In the genomic region with DNA sequence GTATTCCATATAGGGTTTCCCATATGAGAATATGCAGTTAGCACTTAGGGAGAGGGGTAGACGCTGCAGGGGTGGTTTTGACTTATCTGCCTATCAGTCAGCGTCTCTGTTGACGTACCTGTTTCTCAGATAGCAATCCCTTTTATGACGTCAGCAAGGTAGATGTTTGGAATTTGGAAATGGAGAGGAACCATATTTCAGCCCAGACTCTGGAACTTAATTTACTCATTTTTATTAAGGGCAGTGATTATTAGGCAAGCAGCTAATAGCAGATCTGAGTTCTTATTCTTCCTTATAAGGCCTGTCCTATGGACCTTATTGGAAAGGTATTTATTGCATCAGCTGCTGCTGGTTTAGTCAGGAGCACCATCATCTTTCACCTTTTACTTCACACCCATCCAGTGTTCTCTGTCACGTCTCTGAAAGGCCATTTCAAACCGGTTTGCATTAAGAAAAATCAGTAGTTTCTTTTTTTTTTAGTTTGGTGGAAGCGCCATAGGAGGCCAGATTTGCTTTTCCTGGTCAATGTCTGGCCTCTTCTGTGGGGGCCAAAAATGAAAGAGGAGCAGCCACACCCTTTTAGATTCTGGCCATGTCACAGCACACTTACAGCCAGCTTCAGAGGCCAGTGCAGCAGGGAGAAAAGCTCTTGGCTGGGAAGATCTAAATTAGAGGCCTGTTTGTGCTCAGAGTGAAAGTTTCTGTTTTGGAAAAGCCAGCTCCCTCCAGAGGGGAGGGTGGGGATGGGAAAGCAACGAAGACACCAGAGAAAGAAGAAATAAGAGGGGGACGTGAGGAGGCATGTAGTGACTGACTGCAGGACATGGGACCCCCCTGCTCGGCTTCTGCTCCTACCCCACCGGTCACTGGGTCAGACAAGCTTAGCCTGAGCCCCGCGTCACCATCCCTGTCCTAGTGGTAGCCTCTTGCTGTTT, we compare ENCODE assay signal across 11 cellular contexts.
DNase-seq lines count a peak whose midpoint lies in the region; ATAC-seq and TF ChIP-seq lines count a peak whose summit lies in the region.
"Had no signal": no experiment of that assay in that cellular context is flagged by ENCODE, and none has a peak within 500 bp of the region (broad histone marks: within the 10 kb centered on the region; RNA-seq: fewer than 3 reads in every experiment).

No MANE protein-coding gene starts in this region.

- peaks cover 0 to 45% (median 0%) of the 10 kb centered on the region in 4 donors for H3K4me1 ChIP-seq in Peyer's patch

- peak overlapping the region; percentile 91 for H3K27ac Mint-ChIP-seq in progenitor cell of endocrine pancreas

- H3K36me3 Mint-ChIP-seq in progenitor cell of endocrine pancreas (ENCODE audit: insufficient read depth), result peaks cover 39% of the 10 kb centered on the region

- DNase-seq in AG20443 (ENCODE audit: low spot score) (peak; percentile 36), Peyer's patch (no peak), fibroblast of villous mesenchyme (ENCODE audit: low read depth) (peak; percentile 36), progenitor cell of endocrine pancreas (ENCODE audit: low spot score, unreplicated experiment) (no peak), GOT3 (lab: John Stamatoyannopoulos, UW) (no peak), HuH-7 (ENCODE audit: low spot score) (no peak)
- DNase-seq: lower lobe of right lung, NCI-H446 treated with DMSO at 0.1 percent for 48 hours had no signal

- H3K9me3 Mint-ChIP-seq in progenitor cell of endocrine pancreas (ENCODE audit: low read depth), result no peaks in the 10 kb centered on the region

- H3K4me3 ChIP-seq in Peyer's patch (no peak overlapping the region), fibroblast of villous mesenchyme (ENCODE audit: low read depth, low read length) (no peak overlapping the region)
- H3K4me3 ChIP-seq: lower lobe of right lung, SK-N-MC had no signal

- TF ChIP-seq CTCF in Peyer's patch (IDR thresholded peaks at IDR 0.05), result no peak
- no peak for TF ChIP-seq CTCF in fibroblast of villous mesenchyme (IDR thresholded peaks at IDR 0.05; ENCODE audit: insufficient read depth, low read depth, low read length)
- TF ChIP-seq CTCF in progenitor cell of endocrine pancreas (IDR thresholded peaks at IDR 0.05; ENCODE audit: unreplicated experiment), result no peak

- TF ChIP-seq POLR2A in Peyer's patch (IDR thresholded peaks at IDR 0.05), result no peak

- H3K9me3 ChIP-seq in Peyer's patch, result no peaks in the 10 kb centered on the region
- H3K9me3 ChIP-seq: lower lobe of right lung had no signal

- H3K27me3 Mint-ChIP-seq in progenitor cell of endocrine pancreas, result no peaks in the 10 kb centered on the region

- no peak overlapping the region for H3K4me3 Mint-ChIP-seq in progenitor cell of endocrine pancreas (ENCODE audit: low read depth)

- no peaks in the 10 kb centered on the region for H3K27me3 ChIP-seq in Peyer's patch

- peaks cover 52% of the 10 kb centered on the region for H3K4me1 Mint-ChIP-seq in progenitor cell of endocrine pancreas (ENCODE audit: low read depth)

- peak overlapping the region in 3 of 4 donors; percentile 26 to 42 (median 38) for H3K27ac ChIP-seq in Peyer's patch
- H3K27ac ChIP-seq: lower lobe of right lung, SK-N-MC had no signal

- H3K36me3 ChIP-seq in Peyer's patch, result peaks cover 0 to 15% (median 0%) of the 10 kb centered on the region in 3 donors
- H3K36me3 ChIP-seq: lower lobe of right lung had no signal

- ATAC-seq in HG02870 (IDR thresholded peaks at IDR 0.05; ENCODE audit: unreplicated experiment), result no peak
- ATAC-seq in GM21576 (IDR thresholded peaks at IDR 0.05; ENCODE audit: unreplicated experiment), result no peak
- ATAC-seq: lower lobe of right lung had no signal

Comparison
In these comparisons a context has a peak if more than half of its experiments do, and no peak if none do; other contexts are left out.
1. DNase-seq: peak in AG20443 (single experiment) and fibroblast of villous mesenchyme (single experiment); none in Peyer's patch (0 of 3), progenitor cell of endocrine pancreas (single experiment), GOT3 (single experiment) and HuH-7 (single experiment).